8 cellular contexts compared by ENCODE assay signal in genomic region chr9:75147638-75148037, GRCh38. TPM values are rescaled to one million over a fixed set of nuclear protein-coding genes. Genes with fewer than 3 reads are reported as not detected.
DNase-seq lines count a peak whose midpoint lies in the region; ATAC-seq and TF ChIP-seq lines count a peak whose summit lies in the region.

No MANE protein-coding gene starts in this region.

- POLR2A ChIA-PET in activated CD4-positive, alpha-beta T cell treated with anti-CD3 and anti-CD28 coated beads, Interleukin-2, amount 10 ng/mL, durations not matched to agents 7 days and 5 days (lab: Charles Lee): interaction anchor here (2.5 kb wide), 1 partner anchor 59 kb away, joined by 13 read pairs; the partner anchor contains the start of genes NMRK1 and OSTF1
- POLR2A ChIA-PET in activated naive CD8-positive, alpha-beta T cell treated with anti-CD3 and anti-CD28 coated beads, Interleukin-2, amount 10 ng/mL, durations not matched to agents 7 days and 5 days (lab: Charles Lee): interaction anchor here (5.0 kb wide), 1 partner anchor 59 kb away, joined by 40 read pairs; the partner anchor contains the start of genes NMRK1 and OSTF1

- 45% methylated on average over 4 of the region's 4 CpGs for WGBS in smooth muscle cell (ENCODE audit: low lambda C conversion rate)

- H3K27ac ChIP-seq in smooth muscle cell (ENCODE audit: low read depth): peak overlapping the region; percentile 88

- no peaks in the 10 kb centered on the region for H3K79me2 ChIP-seq in smooth muscle cell (ENCODE audit: low read depth)

- peaks cover 3% of the 10 kb centered on the region for H3K9me3 ChIP-seq in smooth muscle cell (replicated peaks; ENCODE audit: low read depth)

- peaks cover 7% of the 10 kb centered on the region for H3K4me1 ChIP-seq in smooth muscle cell (ENCODE audit: low read depth)

- H3K27ac Mint-ChIP-seq in activated CD4-positive, alpha-beta T cell treated with anti-CD3 and anti-CD28 coated beads, Interleukin-2, amount 10 ng/mL, durations not matched to agents 7 days and 5 days: peak overlapping the region; percentile 92
- H3K27ac Mint-ChIP-seq in activated naive CD8-positive, alpha-beta T cell treated with anti-CD3 and anti-CD28 coated beads, Interleukin-2, amount 10 ng/mL, durations not matched to agents 7 days and 5 days: peak overlapping the region; percentile 89

- no peaks in the 10 kb centered on the region for H4K20me1 ChIP-seq in smooth muscle cell (ENCODE audit: low read depth)

- H3K4me1 Mint-ChIP-seq in activated CD4-positive, alpha-beta T cell treated with anti-CD3 and anti-CD28 coated beads, Interleukin-2, amount 10 ng/mL, durations not matched to agents 7 days and 5 days: peaks cover 72% of the 10 kb centered on the region
- H3K4me1 Mint-ChIP-seq in activated naive CD8-positive, alpha-beta T cell treated with anti-CD3 and anti-CD28 coated beads, Interleukin-2, amount 10 ng/mL, durations not matched to agents 7 days and 5 days: peaks cover 67% of the 10 kb centered on the region

- H3K36me3 Mint-ChIP-seq in activated CD4-positive, alpha-beta T cell treated with anti-CD3 and anti-CD28 coated beads, Interleukin-2, amount 10 ng/mL, durations not matched to agents 7 days and 5 days (ENCODE audit: low read depth): peaks cover 78% of the 10 kb centered on the region
- peaks cover 47% of the 10 kb centered on the region for H3K36me3 Mint-ChIP-seq in activated naive CD8-positive, alpha-beta T cell treated with anti-CD3 and anti-CD28 coated beads, Interleukin-2, amount 10 ng/mL, durations not matched to agents 7 days and 5 days

- no peak overlapping the region for H2AFZ ChIP-seq in smooth muscle cell (ENCODE audit: low read depth)

- peak overlapping the region; percentile 60 for H3K4me2 ChIP-seq in smooth muscle cell

- H3K4me3 ChIP-seq in smooth muscle cell: no peak overlapping the region

- no peaks in the 10 kb centered on the region for H3K27me3 Mint-ChIP-seq in activated CD4-positive, alpha-beta T cell treated with anti-CD3 and anti-CD28 coated beads, Interleukin-2, amount 10 ng/mL, durations not matched to agents 7 days and 5 days
- H3K27me3 Mint-ChIP-seq in activated naive CD8-positive, alpha-beta T cell treated with anti-CD3 and anti-CD28 coated beads, Interleukin-2, amount 10 ng/mL, durations not matched to agents 7 days and 5 days: no peaks in the 10 kb centered on the region

- peak overlapping the region; percentile 36 for H3K9ac ChIP-seq in smooth muscle cell (ENCODE audit: low read depth)

- H3F3A ChIP-seq in smooth muscle cell (ENCODE audit: low read depth): peaks cover 7% of the 10 kb centered on the region

- CTCF ChIA-PET in activated CD4-positive, alpha-beta T cell treated with anti-CD3 and anti-CD28 coated beads, Interleukin-2, amount 10 ng/mL, durations not matched to agents 7 days and 5 days (lab: Charles Lee): interaction anchor here (1.2 to 1.6 kb wide), 2 partner anchors 56 to 196 kb away, joined by 3 to 5 read pairs; no protein-coding TSS in a partner anchor

- DNase-seq in activated CD4-positive, alpha-beta T cell treated with anti-CD3 and anti-CD28 coated beads, Interleukin-2, amount 10 ng/mL, durations not matched to agents 7 days and 5 days: peak; percentile 28
- no peak for DNase-seq in activated CD4-positive, alpha-beta T cell treated with anti-CD3 and anti-CD28 coated beads for 48 hours
- no peak for DNase-seq in activated naive CD8-positive, alpha-beta T cell treated with anti-CD3 and anti-CD28 coated beads, Interleukin-2, amount 10 ng/mL, durations not matched to agents 7 days and 5 days
- no peak for DNase-seq in smooth muscle cell (lab: John Stamatoyannopoulos, UW; ENCODE audit: unreplicated experiment)
- no peak for DNase-seq in NCI-H1417 (lab: John Stamatoyannopoulos, UW)
- DNase-seq in NCI-H1436 treated with DMSO at 0.1 percent for 48 hours (lab: John Stamatoyannopoulos, UW): no peak

- ATAC-seq in HG03521 (IDR thresholded peaks at IDR 0.05; ENCODE audit: unreplicated experiment) (peak; percentile 38), GM21786 (IDR thresholded peaks at IDR 0.05; ENCODE audit: unreplicated experiment) (no peak)
- ATAC-seq in activated naive CD8-positive, alpha-beta T cell treated with anti-CD3 and anti-CD28 coated beads, Interleukin-2, amount 10 ng/mL, durations not matched to agents 7 days and 5 days (ENCODE audit: low read depth): peak; percentile 35

- H3K4me3 Mint-ChIP-seq in activated CD4-positive, alpha-beta T cell treated with anti-CD3 and anti-CD28 coated beads, Interleukin-2, amount 10 ng/mL, durations not matched to agents 7 days and 5 days: peak overlapping the region; percentile 59
- peak overlapping the region; percentile 78 for H3K4me3 Mint-ChIP-seq in activated naive CD8-positive, alpha-beta T cell treated with anti-CD3 and anti-CD28 coated beads, Interleukin-2, amount 10 ng/mL, durations not matched to agents 7 days and 5 days

- H3K36me3 ChIP-seq in smooth muscle cell (ENCODE audit: low read depth): peaks cover 27% of the 10 kb centered on the region

- no peaks in the 10 kb centered on the region for H3K27me3 ChIP-seq in smooth muscle cell (ENCODE audit: low read depth)

- H3K9me3 Mint-ChIP-seq in activated CD4-positive, alpha-beta T cell treated with anti-CD3 and anti-CD28 coated beads, Interleukin-2, amount 10 ng/mL, durations not matched to agents 7 days and 5 days: peaks cover 20% of the 10 kb centered on the region
- peaks cover 7% of the 10 kb centered on the region for H3K9me3 Mint-ChIP-seq in activated naive CD8-positive, alpha-beta T cell treated with anti-CD3 and anti-CD28 coated beads, Interleukin-2, amount 10 ng/mL, durations not matched to agents 7 days and 5 days

- TF ChIP-seq CTCF in smooth muscle cell (IDR thresholded peaks at IDR 0.05; ENCODE audit: borderline replicate concordance, insufficient read depth, poor library complexity, severe bottlenecking): no peak

RNA-seq across cellular contexts. Expression of gene OSTF1, which starts 59.3 kb away (rescaled TPM):
- 100 to 1,000 TPM; 117 to 139 TPM for total RNA-seq in activated CD4-positive, alpha-beta T cell treated with anti-CD3 and anti-CD28 coated beads, Interleukin-2, amount 10 ng/mL, durations not matched to agents 7 days and 5 days
- total RNA-seq in activated naive CD8-positive, alpha-beta T cell treated with anti-CD3 and anti-CD28 coated beads, Interleukin-2, amount 10 ng/mL, durations not matched to agents 7 days and 5 days: 100 to 1,000 TPM in 1 of 2 experiments, 10 to 100 TPM in 1; 99.9 to 108 TPM
- total RNA-seq in smooth muscle cell: 41.5 and 44.5 TPM in 2 replicates
- polyA plus RNA-seq in smooth muscle cell: 40.6 and 44.2 TPM in 2 replicates

RNA-seq across cellular contexts. Expression of gene NMRK1, which starts 59.7 kb away (rescaled TPM):
- total RNA-seq in activated CD4-positive, alpha-beta T cell treated with anti-CD3 and anti-CD28 coated beads, Interleukin-2, amount 10 ng/mL, durations not matched to agents 7 days and 5 days: 10 to 100 TPM; 43.5 to 53.2 TPM
- 10 to 100 TPM; 45.0 to 46.2 TPM for total RNA-seq in activated naive CD8-positive, alpha-beta T cell treated with anti-CD3 and anti-CD28 coated beads, Interleukin-2, amount 10 ng/mL, durations not matched to agents 7 days and 5 days
- total RNA-seq in smooth muscle cell: 12.3 and 20.4 TPM in 2 replicates
- polyA plus RNA-seq in smooth muscle cell: 14.1 and 16.4 TPM in 2 replicates
